Comparison of ENCODE assay signal across 20 cellular contexts in the genomic region with DNA sequence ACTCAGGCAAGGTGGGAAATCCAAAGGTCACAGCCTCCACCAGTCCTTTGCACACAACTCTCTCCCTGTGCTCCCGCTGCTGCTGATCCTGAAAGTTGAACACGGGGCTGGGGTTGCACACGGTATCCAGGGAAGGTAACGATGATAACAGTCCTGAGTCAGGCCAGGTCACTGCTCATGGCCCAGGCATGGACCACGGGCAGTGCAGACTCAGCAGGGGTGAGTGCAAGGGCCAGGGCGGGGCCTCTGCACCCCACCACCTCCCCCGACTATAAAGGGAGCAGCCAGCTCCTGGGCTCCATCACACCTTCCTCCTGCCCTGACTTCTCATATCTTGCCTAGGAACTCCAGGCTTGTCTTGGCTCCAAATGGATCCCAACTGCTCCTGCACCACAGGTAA. TPM values are rescaled to one million over a fixed set of nuclear protein-coding genes. Genes with fewer than 3 reads are reported as not detected.
DNase-seq lines count a peak whose midpoint lies in the region; ATAC-seq, FAIRE-seq and TF ChIP-seq lines count a peak whose summit lies in the region.
"Had no signal": no experiment of that assay in that cellular context is flagged by ENCODE, and none has a peak within 500 bp of the region (broad histone marks: within the 10 kb centered on the region; RNA-seq: fewer than 3 reads in every experiment).

A gene (plus strand): TSS at position 301 of the 400 bp plus-strand sequence. CDS start 68 bp downstream, at position 369.

- no peaks in the 10 kb centered on the region for H3K9me3 Mint-ChIP-seq in stimulated activated naive CD8-positive, alpha-beta T cell treated with anti-CD3 and anti-CD28 coated beads, Interleukin-15, amount 100 ng/mL, for 72 hours
- H3K9me3 Mint-ChIP-seq in neural crest cell, result no peaks in the 10 kb centered on the region
- H3K9me3 Mint-ChIP-seq: CD4-positive, alpha-beta memory T cell; H9; HFFc6 had no signal

- H3K9me3 ChIP-seq in upper lobe of right lung, result no peaks in the 10 kb centered on the region

- no peaks in the 10 kb centered on the region for H3K4me1 ChIP-seq in upper lobe of right lung

- no peaks in the 10 kb centered on the region for H3K36me3 Mint-ChIP-seq in neural crest cell (ENCODE audit: low read depth)
- H3K36me3 Mint-ChIP-seq: CD4-positive, alpha-beta memory T cell had no signal

- no peak for DNase-seq in stimulated activated naive CD8-positive, alpha-beta T cell treated with anti-CD3 and anti-CD28 coated beads, Interleukin-15, amount 100 ng/mL, for 72 hours
- no peak for DNase-seq in stimulated activated naive CD8-positive, alpha-beta T cell treated with anti-CD3 and anti-CD28 coated beads, Interleukin-15, Interleukin-2, amounts not matched to agents 100 U/mL and 50 U/mL, for 24 hours
- DNase-seq in neural crest cell (ENCODE audit: low read depth, low spot score) (no peak), upper lobe of right lung (no peak), GM12891 (ENCODE audit: insufficient read length, low spot score) (no peak), RCC 7860 (ENCODE audit: low spot score) (no peak)
- DNase-seq: C1 segment of cervical spinal cord; Calu3; CD4-positive, alpha-beta memory T cell; COR-L47; DND-41; GM23248; H9; HFFc6 had no signal

- peak; percentile 28 for ATAC-seq in stimulated activated naive CD8-positive, alpha-beta T cell treated with anti-CD3 and anti-CD28 coated beads, Interleukin-15, amount 100 ng/mL, for 72 hours
- no peak for ATAC-seq in stimulated activated naive CD8-positive, alpha-beta T cell treated with anti-CD3 and anti-CD28 coated beads, Interleukin-15, Interleukin-2, amounts not matched to agents 100 U/mL and 50 U/mL, for 24 hours
- peak; percentile 17 for ATAC-seq in upper lobe of right lung

- H3K4me1 Mint-ChIP-seq in stimulated activated naive CD8-positive, alpha-beta T cell treated with anti-CD3 and anti-CD28 coated beads, Interleukin-15, amount 100 ng/mL, for 72 hours, result no peaks in the 10 kb centered on the region
- no peaks in the 10 kb centered on the region for H3K4me1 Mint-ChIP-seq in neural crest cell
- H3K4me1 Mint-ChIP-seq: CD4-positive, alpha-beta memory T cell had no signal

- peaks cover 52% of the 10 kb centered on the region for H3K27me3 Mint-ChIP-seq in stimulated activated naive CD8-positive, alpha-beta T cell treated with anti-CD3 and anti-CD28 coated beads, Interleukin-15, amount 100 ng/mL, for 72 hours
- peaks cover 83% of the 10 kb centered on the region for H3K27me3 Mint-ChIP-seq in neural crest cell (ENCODE audit: low read depth)

- H3K4me3 ChIP-seq in upper lobe of right lung, result no peak within 1 kb of the TSS
- H3K4me3 ChIP-seq: GM23248 had no signal

- TF ChIP-seq POLR2A in GM12891 (IDR thresholded peaks at IDR 0.05; ENCODE audit: low read depth, low read length), result no peak

- no peak within 1 kb of the TSS for H3K27ac ChIP-seq in upper lobe of right lung
- H3K27ac ChIP-seq: GM23248 had no signal

- FAIRE-seq in GM12891 (lab: Jason Lieb, UNC) (no peak), RCC 7860 (lab: Jason Lieb, UNC) (no peak)
- FAIRE-seq: G401.6, GM19239 had no signal

- H3K36me3 ChIP-seq in upper lobe of right lung, result no peaks in the 10 kb centered on the region

- no peak within 1 kb of the TSS for H3K4me3 Mint-ChIP-seq in stimulated activated naive CD8-positive, alpha-beta T cell treated with anti-CD3 and anti-CD28 coated beads, Interleukin-15, amount 100 ng/mL, for 72 hours
- no peak within 1 kb of the TSS for H3K4me3 Mint-ChIP-seq in neural crest cell
- H3K4me3 Mint-ChIP-seq: CD4-positive, alpha-beta memory T cell; H9; HFFc6 had no signal

- intact Hi-C loops in upper lobe of right lung (cut with DNase I), result no loop called here

- TF ChIP-seq CTCF in neural crest cell (conservative IDR thresholded peaks at IDR 0.05), result no peak
- TF ChIP-seq CTCF in upper lobe of right lung (IDR thresholded peaks at IDR 0.05), result no peak

- peak within 1 kb of the TSS in 1 of 2 donors; percentile 44 for H3K27ac Mint-ChIP-seq in stimulated activated naive CD8-positive, alpha-beta T cell treated with anti-CD3 and anti-CD28 coated beads, Interleukin-15, amount 100 ng/mL, for 72 hours
- H3K27ac Mint-ChIP-seq in neural crest cell (ENCODE audit: unreplicated experiment), result peak within 1 kb of the TSS; percentile 45
- H3K27ac Mint-ChIP-seq: CD4-positive, alpha-beta memory T cell; H9; HFFc6 had no signal

- peaks cover 25% of the 10 kb centered on the region for H3K27me3 ChIP-seq in upper lobe of right lung

TF ChIP-seq in GM12891, 5 proteins besides CTCF, POLR2A, EP300 and RAD21:
- no peak for TF ChIP-seq POU2F2 (IDR thresholded peaks at IDR 0.05; ENCODE audit: low read depth, low read length)
- TF ChIP-seq TAF1 (IDR thresholded peaks at IDR 0.05; ENCODE audit: low read depth, low read length), result no peak

RNA-seq across cellular contexts. Expression of the gene that starts here (rescaled TPM):
- not detected in 2 replicates for total RNA-seq in neural crest cell
- not detected for total RNA-seq in upper lobe of right lung
- not detected for polyA plus RNA-seq in GM12891 (2012; ENCODE audit: low read depth, missing spikeins)
- total RNA-seq: A172; A673; Calu3; CD4-positive, alpha-beta memory T cell; GM23248; H4; H9; HFFc6 had no signal
- polyA plus RNA-seq: BJ; CD4-positive, alpha-beta memory T cell; GM23248 had no signal

Comparison
In these comparisons a context has a peak if more than half of its experiments do, and no peak if none do; other contexts are left out.
1. Peak in ATAC-seq in upper lobe of right lung; RNA of the gene not detected or under 1 TPM.